Comparison of ENCODE assay signal across 10 cellular contexts in the genomic region with DNA sequence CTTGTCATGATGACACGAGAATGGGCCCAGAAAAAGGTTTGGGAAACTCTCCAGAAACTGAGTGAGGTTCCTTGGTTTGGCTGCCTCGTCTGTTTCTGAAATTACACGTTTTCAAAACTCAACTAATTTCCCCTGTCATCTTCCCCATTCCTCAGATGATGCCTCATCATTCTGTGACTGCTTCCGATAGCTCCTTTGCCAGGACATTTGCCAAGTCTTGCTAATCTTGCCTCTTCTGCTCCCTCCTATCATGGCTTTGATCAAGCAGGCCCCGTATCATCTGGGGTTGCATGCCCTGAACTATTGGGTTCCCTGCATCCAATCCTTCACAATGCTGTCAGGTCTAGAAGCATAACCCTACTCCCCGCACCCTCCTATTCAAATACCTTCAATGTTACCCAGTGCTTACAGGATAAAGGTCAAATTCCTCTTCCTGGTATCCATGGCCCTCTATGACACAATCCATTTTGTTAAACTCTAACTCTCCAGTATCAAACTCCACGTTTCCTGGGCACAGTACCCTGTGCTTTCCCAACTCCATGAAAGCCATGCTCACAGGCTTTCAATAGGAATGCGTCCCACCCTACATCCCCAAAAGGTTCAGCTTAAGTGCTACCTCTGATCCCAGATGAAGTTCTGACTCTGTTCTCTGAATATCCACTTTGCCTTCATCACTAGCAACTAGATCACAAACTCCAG. TPM values are rescaled to one million over a fixed set of nuclear protein-coding genes. Genes with fewer than 3 reads are reported as not detected.
DNase-seq lines count a peak whose midpoint lies in the region; ATAC-seq and TF ChIP-seq lines count a peak whose summit lies in the region.
"Had no signal": no experiment of that assay in that cellular context is flagged by ENCODE, and none has a peak within 500 bp of the region (broad histone marks: within the 10 kb centered on the region; RNA-seq: fewer than 3 reads in every experiment).

No MANE protein-coding gene starts in this region.

- peak overlapping the region; percentile 99 for H3K27ac Mint-ChIP-seq in HFFc6
- H3K27ac Mint-ChIP-seq in brain = peak overlapping the region; percentile 36 to 87 (median 68)

- H3K27me3 Mint-ChIP-seq in HFFc6 (ENCODE audit: insufficient read depth) = no peaks in the 10 kb centered on the region; the same call in 1 of the 2 replicates
- H3K27me3 Mint-ChIP-seq in brain = no peaks in the 10 kb centered on the region
- H3K27me3 Mint-ChIP-seq: CD8-positive, alpha-beta memory T cell had no signal

- H3K4me3 Mint-ChIP-seq in HFFc6 (peak overlapping the region; percentile 77), brain (no peak overlapping the region)
- H3K4me3 Mint-ChIP-seq: CD8-positive, alpha-beta memory T cell had no signal

- H3K4me1 Mint-ChIP-seq in HFFc6 (ENCODE audit: low read depth) = peaks cover 40% of the 10 kb centered on the region
- no peaks in the 10 kb centered on the region for H3K4me1 Mint-ChIP-seq in brain

- ATAC-seq in left colon (peak; percentile 95), HG03175 (IDR thresholded peaks at IDR 0.05; ENCODE audit: unreplicated experiment) (no peak)

- TF ChIP-seq CTCF in HFFc6 (IDR thresholded peaks at IDR 0.05) (no peak), brain (conservative IDR thresholded peaks at IDR 0.05) (no peak)

- peak; percentile 10 for DNase-seq in A172 (ENCODE audit: low spot score)
- DNase-seq in HFFc6 = peak; percentile 96
- DNase-seq in left colon = no peak
- DNase-seq in 8988T = no peak
- no peak for DNase-seq in GM19240 (ENCODE audit: insufficient read length, low spot score)
- no peak for DNase-seq in activated CD8-positive, alpha-beta memory T cell treated with anti-CD3 and anti-CD28 coated beads, Interleukin-2, amount 50 U/mL, for 4 hours
- DNase-seq: CD8-positive, alpha-beta memory T cell; effector CD4-positive, alpha-beta T cell had no signal

- H3K36me3 Mint-ChIP-seq in HFFc6 (ENCODE audit: low read depth) (peaks cover 67% of the 10 kb centered on the region), brain (peaks cover 70% of the 10 kb centered on the region)

- intact Hi-C loops in left colon (cut with DNase I, micrococcal nuclease) = no loop called here

- H3K9me3 Mint-ChIP-seq in HFFc6 = no peaks in the 10 kb centered on the region
- H3K9me3 Mint-ChIP-seq in brain = no peaks in the 10 kb centered on the region
- H3K9me3 Mint-ChIP-seq: CD8-positive, alpha-beta memory T cell had no signal

RNA-seq across cellular contexts. Expression of gene TMEM200B, which starts 22.2 kb away (rescaled TPM):
- 0.03 and 0.43 TPM in 2 replicates for total RNA-seq in A172 (2014; rRNA removed; shearing (Covaris generic))
- total RNA-seq in HFFc6 (2021; fragmentation: NEBNext Ultra II Directional; extraction: Animal tissue kit (Norgen Biotek cat#: 25700)) = 10 to 100 TPM; 12.7 to 15.4 (median 13.6) TPM
- polyA plus RNA-seq in brain (ENCODE audit: insufficient read depth, low read depth, low replicate concordance) = 0.78 TPM
- 1 to 10 TPM; 1.3 to 6.3 TPM for total RNA-seq in left colon

RNA-seq across cellular contexts. Expression of gene SRSF4, which starts 35.8 kb away (rescaled TPM):
- 28.6 and 31.3 TPM in 2 replicates for total RNA-seq in A172 (2014; rRNA removed; shearing (Covaris generic))
- total RNA-seq in HFFc6 (2021; fragmentation: NEBNext Ultra II Directional; extraction: Animal tissue kit (Norgen Biotek cat#: 25700)) = 10 to 100 TPM; 47.6 to 54.5 (median 51.5) TPM
- polyA plus RNA-seq in brain (ENCODE audit: insufficient read depth, low read depth, low replicate concordance) = 132 TPM
- total RNA-seq in left colon = 10 to 100 TPM; 62.7 to 71.3 TPM

Comparison
In these comparisons a context has a peak if more than half of its experiments do, and no peak if none do; other contexts are left out.
1. DNase-seq: peak in A172 (single experiment) and HFFc6 (single experiment); none in left colon (0 of 2), 8988T (single experiment), GM19240 (single experiment) and activated CD8-positive, alpha-beta memory T cell treated with anti-CD3 and anti-CD28 coated beads, Interleukin-2, amount 50 U/mL, for 4 hours (single experiment).